In genomic region chr1:7677111-7677510, GRCh38 we compare ENCODE assay signal across 25 cellular contexts.
"Had no signal": no experiment of that assay in that cellular context is flagged by ENCODE, and none has a peak within 500 bp of the region (broad histone marks: within the 10 kb centered on the region; RNA-seq: fewer than 3 reads in every experiment).

No MANE protein-coding gene starts in this region.

- H3K9me3 ChIP-seq: left ventricle myocardium inferior, mucosa of descending colon, ovary, right atrium auricular region, right lobe of liver, tibial nerve, vagina had no signal

- H3K36me3 Mint-ChIP-seq: immature natural killer cell; memory B cell; naive thymus-derived CD8-positive, alpha-beta T cell; stimulated activated memory B cell treated with anti-CD40 and anti-IgM and Interleukin-4, amounts not matched to agents 10 μg/mL and 1 μg/mL and 100 μg/mL, for 72 hours; type B pancreatic cell had no signal

- H3K4me2 ChIP-seq: smooth muscle cell had no signal

- H3K27me3 ChIP-seq: ovary, right atrium auricular region, right lobe of liver, tibial nerve, vagina had no signal

- H3K27ac Mint-ChIP-seq: immature natural killer cell; memory B cell; naive thymus-derived CD8-positive, alpha-beta T cell; progenitor cell of endocrine pancreas; stimulated activated memory B cell treated with anti-CD40 and anti-IgM and Interleukin-4, amounts not matched to agents 10 μg/mL and 1 μg/mL and 100 μg/mL, for 72 hours; stimulated activated naive CD8-positive, alpha-beta T cell treated with anti-CD3 and anti-CD28 coated beads, Interleukin-15, amount 100 ng/mL, for 72 hours; type B pancreatic cell had no signal

- H3K9me3 Mint-ChIP-seq: immature natural killer cell; memory B cell; naive thymus-derived CD8-positive, alpha-beta T cell; stimulated activated memory B cell treated with anti-CD40 and anti-IgM and Interleukin-4, amounts not matched to agents 10 μg/mL and 1 μg/mL and 100 μg/mL, for 72 hours; stimulated activated naive CD8-positive, alpha-beta T cell treated with anti-CD3 and anti-CD28 coated beads, Interleukin-15, amount 100 ng/mL, for 72 hours; type B pancreatic cell had no signal

- H3K4me3 Mint-ChIP-seq: memory B cell; stimulated activated memory B cell treated with anti-CD40 and anti-IgM and Interleukin-4, amounts not matched to agents 10 μg/mL and 1 μg/mL and 100 μg/mL, for 72 hours; stimulated activated naive CD8-positive, alpha-beta T cell treated with anti-CD3 and anti-CD28 coated beads, Interleukin-15, amount 100 ng/mL, for 72 hours; type B pancreatic cell had no signal

- H3K36me3 ChIP-seq: left ventricle myocardium inferior, ovary, right atrium auricular region, right lobe of liver, tibial nerve, vagina had no signal

- ATAC-seq: mucosa of descending colon; naive thymus-derived CD8-positive, alpha-beta T cell; right lobe of liver; stimulated activated memory B cell treated with anti-CD40 and anti-IgM and Interleukin-4, amounts not matched to agents 10 μg/mL and 1 μg/mL and 100 μg/mL, for 72 hours; stimulated activated naive CD8-positive, alpha-beta T cell treated with anti-CD3 and anti-CD28 coated beads, Interleukin-15, amount 100 ng/mL, for 72 hours had no signal

- DNase-seq: head of caudate nucleus; hippocampal formation; immature natural killer cell; left ventricle myocardium inferior; midbrain; naive thymus-derived CD8-positive, alpha-beta T cell; nucleus accumbens; ovary; stimulated activated CD4-positive, alpha-beta T cell treated with anti-CD3 and anti-CD28 coated beads, Interleukin-1b, Interleukin-23, amount 100 ng/mL, for 48 hours; stimulated activated CD4-positive, alpha-beta T cell treated with anti-CD3 and anti-CD28 coated beads, Interleukin-2, amount 100 ng/mL, for 48 hours; stimulated activated CD4-positive, alpha-beta T cell treated with anti-CD3 and anti-CD28 coated beads, Interleukin-4, amount 100 ng/mL, for 4 hours; stimulated activated CD8-positive, alpha-beta memory T cell treated with anti-CD3 and anti-CD28 coated beads, Interleukin-4, amount 100 ng/mL, for 48 hours; stimulated activated naive CD4-positive, alpha-beta T cell treated with Interleukin-2 at 50 U/mL for 16 hours; stimulated activated naive CD8-positive, alpha-beta T cell treated with anti-CD3 and anti-CD28 coated beads, Interleukin-15, amount 100 ng/mL, for 72 hours; substantia nigra had no signal

- H3K4me3 ChIP-seq: left ventricle myocardium inferior, mucosa of descending colon, ovary, right atrium auricular region, right lobe of liver, smooth muscle cell, tibial nerve, vagina had no signal

- H3K27me3 Mint-ChIP-seq: progenitor cell of endocrine pancreas had no signal

- H3K4me1 Mint-ChIP-seq: stimulated activated memory B cell treated with anti-CD40 and anti-IgM and Interleukin-4, amounts not matched to agents 10 μg/mL and 1 μg/mL and 100 μg/mL, for 72 hours; stimulated activated naive CD8-positive, alpha-beta T cell treated with anti-CD3 and anti-CD28 coated beads, Interleukin-15, amount 100 ng/mL, for 72 hours had no signal

- H3K27ac ChIP-seq: left ventricle myocardium inferior, ovary, right atrium auricular region, right lobe of liver, tibial nerve, vagina had no signal
